8 cellular contexts compared by ENCODE assay signal in the genomic region with DNA sequence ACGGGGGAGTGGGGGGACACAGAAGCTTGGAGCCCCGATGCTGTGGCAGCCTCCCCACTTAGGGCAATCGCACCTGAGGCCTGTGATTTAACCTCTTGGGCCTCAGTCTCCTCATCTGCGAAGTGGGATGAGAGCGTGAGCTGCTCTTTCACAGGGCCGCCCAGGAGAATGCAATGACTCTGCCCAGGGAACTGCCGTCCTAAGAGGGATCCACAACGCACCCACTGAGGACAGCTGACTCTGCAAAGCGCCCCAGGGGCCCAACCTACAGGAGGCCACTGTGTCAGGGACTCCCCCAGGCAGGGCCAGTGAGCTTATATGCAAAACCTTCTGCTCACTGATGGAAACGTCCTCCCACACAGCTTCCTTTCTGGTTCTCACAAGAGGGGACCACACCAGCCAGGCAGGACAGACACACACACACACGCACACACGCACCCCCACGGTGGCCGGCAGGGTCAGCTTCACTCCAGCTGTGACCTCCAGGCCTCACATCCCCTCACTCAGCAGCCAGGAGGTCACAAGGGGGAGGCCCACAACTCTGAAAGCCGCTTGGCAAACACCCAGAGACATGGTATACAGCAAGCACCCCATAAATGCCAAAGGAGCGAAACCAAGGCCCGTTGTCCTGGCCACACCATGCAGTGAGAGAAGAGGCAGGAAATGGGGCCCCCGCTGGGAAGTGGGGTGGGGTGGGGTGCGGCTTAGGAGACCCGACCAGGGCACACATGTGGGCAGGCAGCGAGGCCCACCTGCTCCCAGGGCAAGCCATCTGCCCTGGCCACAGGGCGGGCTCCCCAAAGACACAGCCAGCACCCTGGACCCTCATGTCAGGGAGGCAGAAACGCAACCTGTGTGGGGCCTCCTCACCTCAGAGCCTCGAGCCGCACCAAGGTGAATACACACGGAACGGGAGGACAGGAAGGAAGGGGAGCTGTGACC.
A peak's percentile ranks its signal among the peaks of the same experiment; 100 is the strongest.
DNase-seq lines count a peak whose midpoint lies in the region; ATAC-seq and TF ChIP-seq lines count a peak whose summit lies in the region.

No MANE protein-coding gene starts in this region.

- peaks cover 51% of the 10 kb centered on the region for H3K4me1 ChIP-seq in vagina

- no peak overlapping the region for H3K4me3 Mint-ChIP-seq in activated CD4-positive, alpha-beta memory T cell treated with anti-CD3 and anti-CD28 coated beads for 36 hours

- no peaks in the 10 kb centered on the region for H3K27me3 ChIP-seq in vagina

- ATAC-seq in HG02981 (IDR thresholded peaks at IDR 0.05; ENCODE audit: unreplicated experiment) (peak; percentile 94), sciatic nerve (no peak)

- DNase-seq in GM19238 (ENCODE audit: insufficient read length, low spot score) (peak; percentile 98), caudate nucleus (lab: John Stamatoyannopoulos, UW) (no peak), foreskin melanocyte (no peak), vagina (ENCODE audit: extremely low spot score in 2 of 2) (no peak), sciatic nerve (ENCODE audit: low spot score) (no peak)
- DNase-seq in activated CD4-positive, alpha-beta memory T cell treated with anti-CD3 and anti-CD28 coated beads for 36 hours: peak; percentile 86
- peak; percentile 21 to 37 for DNase-seq in stimulated activated CD4-positive, alpha-beta T cell treated with anti-CD3 and anti-CD28 coated beads, Interleukin-1b, Interleukin-23, amount 100 ng/mL, for 4 hours (ENCODE audit: low read depth in 2 of 2)

- peaks cover 7% of the 10 kb centered on the region for H3K36me3 Mint-ChIP-seq in activated CD4-positive, alpha-beta memory T cell treated with anti-CD3 and anti-CD28 coated beads for 36 hours

- H3K9me3 Mint-ChIP-seq in activated CD4-positive, alpha-beta memory T cell treated with anti-CD3 and anti-CD28 coated beads for 36 hours: no peaks in the 10 kb centered on the region

- no peaks in the 10 kb centered on the region for H3K27me3 Mint-ChIP-seq in activated CD4-positive, alpha-beta memory T cell treated with anti-CD3 and anti-CD28 coated beads for 36 hours

- intact Hi-C loops in activated CD4-positive, alpha-beta memory T cell treated with anti-CD3 and anti-CD28 coated beads for 36 hours (cut with micrococcal nuclease): loop anchor here (1.0 to 5.0 kb wide), 3 partner anchors 14 to 73 kb away; a partner anchor contains a TSS
- intact Hi-C loops in vagina (cut with DNase I): no loop called here
- intact Hi-C loops in sciatic nerve (cut with DNase I): no loop called here

- H3K27ac Mint-ChIP-seq in activated CD4-positive, alpha-beta memory T cell treated with anti-CD3 and anti-CD28 coated beads for 36 hours: peak overlapping the region; percentile 81

- peaks cover 0 to 17% of the 10 kb centered on the region in 2 donors for H3K36me3 ChIP-seq in vagina

- no peaks in the 10 kb centered on the region for H3K9me3 ChIP-seq in vagina

- H3K4me3 ChIP-seq in vagina: no peak overlapping the region

- CTCF ChIA-PET in activated CD4-positive, alpha-beta memory T cell treated with anti-CD3 and anti-CD28 coated beads for 36 hours (lab: Charles Lee): interaction anchor here (1.0 to 1.6 kb wide), 5 partner anchors 28 to 273 kb away, joined by 3 to 8 read pairs (median 5); no protein-coding TSS in a partner anchor

- H3K4me1 Mint-ChIP-seq in activated CD4-positive, alpha-beta memory T cell treated with anti-CD3 and anti-CD28 coated beads for 36 hours (ENCODE audit: low read depth): peaks cover 49% of the 10 kb centered on the region

- H3K27ac ChIP-seq in caudate nucleus (ENCODE audit: low read depth, low read length) (no peak overlapping the region), vagina (no peak overlapping the region)

- TF ChIP-seq CTCF in vagina (IDR thresholded peaks at IDR 0.05): no peak

- POLR2A ChIA-PET in activated CD4-positive, alpha-beta memory T cell treated with anti-CD3 and anti-CD28 coated beads for 36 hours (lab: Charles Lee): interaction anchor here (0.6 to 1.0 kb wide), 4 partner anchors 19 to 74 kb away, joined by 3 read pairs; no protein-coding TSS in a partner anchor

- no peak for TF ChIP-seq POLR2A in vagina (IDR thresholded peaks at IDR 0.05)

Comparison
In these comparisons a context has a peak if more than half of its experiments do, and no peak if none do; other contexts are left out.
1. DNase-seq: peak in GM19238 (single experiment), activated CD4-positive, alpha-beta memory T cell treated with anti-CD3 and anti-CD28 coated beads for 36 hours (single experiment) and stimulated activated CD4-positive, alpha-beta T cell treated with anti-CD3 and anti-CD28 coated beads, Interleukin-1b, Interleukin-23, amount 100 ng/mL, for 4 hours (2 of 2); none in caudate nucleus (0 of 61), foreskin melanocyte (single experiment), vagina (0 of 2) and sciatic nerve (single experiment).